ENCODE assay signal across 9 cellular contexts in genomic region chr4:109303141-109303499, GRCh38. TPM values are rescaled to one million over a fixed set of nuclear protein-coding genes. Genes with fewer than 3 reads are reported as not detected.
DNase-seq lines count a peak whose midpoint lies in the region; ATAC-seq lines count a peak whose summit lies in the region.
"Had no signal": no experiment of that assay in that cellular context is flagged by ENCODE, and none has a peak within 500 bp of the region (broad histone marks: within the 10 kb centered on the region; RNA-seq: fewer than 3 reads in every experiment).

No MANE protein-coding gene starts in this region.

- peaks cover 9% of the 10 kb centered on the region for H3K4me1 Mint-ChIP-seq in activated CD4-positive, alpha-beta T cell treated with anti-CD3 and anti-CD28 coated beads, Interleukin-2, amount 10 ng/mL, durations not matched to agents 24 days and 14 days

- peak overlapping the region; percentile 77 for H3K4me3 Mint-ChIP-seq in activated CD4-positive, alpha-beta T cell treated with anti-CD3 and anti-CD28 coated beads, Interleukin-2, amount 10 ng/mL, durations not matched to agents 24 days and 14 days

- H3K27ac ChIP-seq in thymus (ENCODE audit: low read depth), result no peak overlapping the region

- WGBS in thymus, result 3% methylated on average over 10 of the region's 10 CpGs

- no peaks in the 10 kb centered on the region for H3K36me3 ChIP-seq in thymus (ENCODE audit: control insufficient read depth, insufficient read depth)

- ATAC-seq in HG02610 (IDR thresholded peaks at IDR 0.05; ENCODE audit: unreplicated experiment), result no peak

- peaks cover 33% of the 10 kb centered on the region for H3K27me3 ChIP-seq in thymus (ENCODE audit: control insufficient read depth, insufficient read depth)

- no peaks in the 10 kb centered on the region for H3K36me3 Mint-ChIP-seq in activated CD4-positive, alpha-beta T cell treated with anti-CD3 and anti-CD28 coated beads, Interleukin-2, amount 10 ng/mL, durations not matched to agents 24 days and 14 days (ENCODE audit: low read depth)

- H3K9me3 ChIP-seq in thymus (ENCODE audit: control insufficient read depth), result no peaks in the 10 kb centered on the region

- intact Hi-C loops in activated CD4-positive, alpha-beta T cell treated with anti-CD3 and anti-CD28 coated beads, Interleukin-2, amount 10 ng/mL, durations not matched to agents 24 days and 14 days (cut with micrococcal nuclease), result no loop called here

- H3K9me3 Mint-ChIP-seq in activated CD4-positive, alpha-beta T cell treated with anti-CD3 and anti-CD28 coated beads, Interleukin-2, amount 10 ng/mL, durations not matched to agents 24 days and 14 days, result peaks cover 4% of the 10 kb centered on the region

- DNase-seq in activated CD4-positive, alpha-beta T cell treated with anti-CD3 and anti-CD28 coated beads, Interleukin-2, amount 10 ng/mL, durations not matched to agents 24 days and 14 days, result no peak
- DNase-seq in activated CD4-positive, alpha-beta T cell treated with anti-CD3 and anti-CD28 coated beads for 4 hours, result no peak
- DNase-seq in astrocyte of the hippocampus (ENCODE audit: low read depth, low spot score) (peak; percentile 54), kidney glomerular epithelial cell (lab: John Stamatoyannopoulos, UW) (peak; percentile 28), NCI-H2081 (lab: John Stamatoyannopoulos, UW) (no peak), KG1 (lab: John Stamatoyannopoulos, UW) (no peak)
- DNase-seq: DND-41 had no signal

- H3K4me3 ChIP-seq in thymus (ENCODE audit: low read length), result peak overlapping the region; percentile 51

- H3K27me3 Mint-ChIP-seq in activated CD4-positive, alpha-beta T cell treated with anti-CD3 and anti-CD28 coated beads, Interleukin-2, amount 10 ng/mL, durations not matched to agents 24 days and 14 days, result peaks cover 69% of the 10 kb centered on the region

- no peak overlapping the region for H3K27ac Mint-ChIP-seq in activated CD4-positive, alpha-beta T cell treated with anti-CD3 and anti-CD28 coated beads, Interleukin-2, amount 10 ng/mL, durations not matched to agents 24 days and 14 days

- H3K4me1 ChIP-seq in thymus (ENCODE audit: control insufficient read depth, insufficient read depth, low read length), result peaks cover 12% of the 10 kb centered on the region

RNA-seq across cellular contexts. Expression of gene COL25A1, which starts 0.7 kb away (rescaled TPM):
- not detected in 2 replicates for total RNA-seq in activated CD4-positive, alpha-beta T cell treated with anti-CD3 and anti-CD28 coated beads, Interleukin-2, amount 10 ng/mL, durations not matched to agents 24 days and 14 days
- polyA plus RNA-seq in thymus, result 0.75 TPM

Comparison
In these comparisons a context has a peak if more than half of its experiments do, and no peak if none do; other contexts are left out.
1. DNase-seq: peak in astrocyte of the hippocampus (single experiment) and kidney glomerular epithelial cell (single experiment); none in activated CD4-positive, alpha-beta T cell treated with anti-CD3 and anti-CD28 coated beads, Interleukin-2, amount 10 ng/mL, durations not matched to agents 24 days and 14 days (single experiment), activated CD4-positive, alpha-beta T cell treated with anti-CD3 and anti-CD28 coated beads for 4 hours (0 of 2), NCI-H2081 (0 of 2) and KG1 (single experiment).